In genomic region chr3:123347691-123348264, GRCh38 we compare ENCODE assay signal across 18 cellular contexts.
A peak's percentile ranks its signal among the peaks of the same experiment; 100 is the strongest.
DNase-seq lines count a peak whose midpoint lies in the region; ATAC-seq and TF ChIP-seq lines count a peak whose summit lies in the region.
"Had no signal": no experiment of that assay in that cellular context is flagged by ENCODE, and none has a peak within 500 bp of the region (broad histone marks: within the 10 kb centered on the region; RNA-seq: fewer than 3 reads in every experiment).

No MANE protein-coding gene starts in this region.

- peak overlapping the region; percentile 87 for H3K27ac ChIP-seq in left ventricle myocardium inferior (replicated peaks)
- no peak overlapping the region for H3K27ac ChIP-seq in SJCRH30
- H3K27ac ChIP-seq: brain microvascular endothelial cell, hepatocyte, upper lobe of left lung had no signal

- H3K27me3 ChIP-seq in left ventricle myocardium inferior (ENCODE audit: low read depth) (peaks cover 8% of the 10 kb centered on the region), SJCRH30 (peaks cover 5% of the 10 kb centered on the region; the same call in 1 of the 2 replicates)
- H3K27me3 ChIP-seq: dorsolateral prefrontal cortex, hepatocyte, upper lobe of left lung had no signal

- H3K36me3 ChIP-seq in left ventricle myocardium inferior (no peaks in the 10 kb centered on the region), SJCRH30 (no peaks in the 10 kb centered on the region)
- H3K36me3 ChIP-seq: brain microvascular endothelial cell, upper lobe of left lung had no signal

- ATAC-seq in Right ventricle myocardium superior (ENCODE audit: poor library complexity): no peak
- no peak for ATAC-seq in Right ventricle myocardium inferior
- no peak for ATAC-seq in HG02870 (IDR thresholded peaks at IDR 0.05; ENCODE audit: unreplicated experiment)
- ATAC-seq: activated CD8-positive, alpha-beta memory T cell treated with anti-CD3 and anti-CD28 coated beads, Interleukin-2, amount 10 ng/mL, durations not matched to agents 7 days and 5 days; T-helper 17 cell had no signal

- H3K4me3 ChIP-seq in left ventricle myocardium inferior (no peak overlapping the region), SJCRH30 (no peak overlapping the region)
- H3K4me3 ChIP-seq: dorsolateral prefrontal cortex, hepatocyte, upper lobe of left lung had no signal

- intact Hi-C loops in Right ventricle myocardium superior (cut with DNase I) (no loop called here), Right ventricle myocardium inferior (cut with DNase I) (loop anchor here (5.0 kb wide), 1 partner anchor 100 kb away; the partner anchor contains the start of gene ADCY5), left ventricle myocardium inferior (cut with micrococcal nuclease) (no loop called here)

- H3K4me1 ChIP-seq in left ventricle myocardium inferior (peaks cover 100% of the 10 kb centered on the region), SJCRH30 (no peaks in the 10 kb centered on the region)
- H3K4me1 ChIP-seq: upper lobe of left lung had no signal

- H3K9me3 ChIP-seq in left ventricle myocardium inferior (replicated peaks) (no peaks in the 10 kb centered on the region), SJCRH30 (replicated peaks) (no peaks in the 10 kb centered on the region)
- H3K9me3 ChIP-seq: upper lobe of left lung had no signal

- TF ChIP-seq CTCF in left ventricle myocardium inferior (IDR thresholded peaks at IDR 0.05; ENCODE audit: borderline replicate concordance): no peak

- DNase-seq in Right ventricle myocardium superior: peak; percentile 23
- DNase-seq in Right ventricle myocardium inferior (ENCODE audit: missing footprints): no peak
- DNase-seq in NCI-H69 (lab: John Stamatoyannopoulos, UW): peak; percentile 80
- DNase-seq in left ventricle myocardium inferior: no peak
- no peak for DNase-seq in SJCRH30
- DNase-seq in activated effector memory CD4-positive, alpha-beta T cell treated with anti-CD3 and anti-CD28 coated beads, Interleukin-2, amount 50 U/mL, for 16 hours: no peak
- no peak for DNase-seq in anterior cingulate cortex (lab: John Stamatoyannopoulos, UW)
- DNase-seq: activated CD4-positive, CD25-positive, alpha-beta regulatory T cell; activated CD8-positive, alpha-beta memory T cell treated with anti-CD3 and anti-CD28 coated beads, Interleukin-2, amount 10 ng/mL, durations not matched to agents 7 days and 5 days; activated naive CD4-positive, alpha-beta T cell treated with anti-CD3 and anti-CD28 coated beads, Interleukin-2, amount 10 ng/mL, durations not matched to agents 7 days and 5 days; brain microvascular endothelial cell; kidney glomerular epithelial cell; RPMI8226; T-helper 17 cell; upper lobe of left lung had no signal

Comparison
In these comparisons a context has a peak if more than half of its experiments do, and no peak if none do; other contexts are left out.
1. DNase-seq: peak in Right ventricle myocardium superior (single experiment) and NCI-H69 (single experiment); none in Right ventricle myocardium inferior (single experiment), left ventricle myocardium inferior (single experiment), SJCRH30 (0 of 2), activated effector memory CD4-positive, alpha-beta T cell treated with anti-CD3 and anti-CD28 coated beads, Interleukin-2, amount 50 U/mL, for 16 hours (single experiment) and anterior cingulate cortex (0 of 58).